ENCODE assay signal across 30 cellular contexts in genomic region chrX:53194308-53194707, GRCh38.
"Had no signal": no experiment of that assay in that cellular context is flagged by ENCODE, and none has a peak within 500 bp of the region (broad histone marks: within the 10 kb centered on the region; RNA-seq: fewer than 3 reads in every experiment).

No MANE protein-coding gene starts in this region.

- H3K9ac ChIP-seq: parathyroid adenoma had no signal

- H3K27me3 ChIP-seq: foreskin keratinocyte, gastroesophageal sphincter, heart left ventricle, hepatocyte, neutrophil, right lobe of liver, stomach, thyroid gland, vagina had no signal

- H3K27ac Mint-ChIP-seq: dendritic cell treated with granulocyte-macrophage colony-stimulating factor and Interleukin-4, amounts not matched to agents 40 ng/mL and 50 ng/mL, for 4 days; endodermal cell; mesothelial cell of epicardium; natural killer cell treated with Interleukin-12 subunit alpha and Interleukin-12 subunit beta and Interleukin-15 and Interleukin-18, amount 100 ng/mL, for 72 hours; progenitor cell of endocrine pancreas had no signal

- H3K9me3 ChIP-seq: gastroesophageal sphincter, heart left ventricle, mucosa of descending colon, neutrophil, right lobe of liver, stomach, thyroid gland, vagina had no signal

- H3K79me2 ChIP-seq: hepatocyte, parathyroid adenoma had no signal

- DNase-seq: effector CD8-positive, alpha-beta T cell; endodermal cell; foreskin keratinocyte; heart left ventricle; kidney; mesenchymal stem cell; mucosa of descending colon; naive B cell; right lobe of liver; small intestine; stimulated activated CD4-positive, alpha-beta T cell treated with anti-CD3 and anti-CD28 coated beads, Interleukin-15, amount 100 ng/mL, for 24 hours; stimulated activated CD4-positive, alpha-beta T cell treated with anti-CD3 and anti-CD28 coated beads, Interleukin-2, amount 100 ng/mL, for 48 hours; stimulated activated naive CD4-positive, alpha-beta T cell treated with Interleukin-2 at 50 U/mL for 16 hours; stomach; thyroid gland; trophoblast cell had no signal

- H3K4me3 Mint-ChIP-seq: dendritic cell treated with granulocyte-macrophage colony-stimulating factor and Interleukin-4, amounts not matched to agents 40 ng/mL and 50 ng/mL, for 4 days; endodermal cell; mesothelial cell of epicardium; naive B cell; natural killer cell treated with Interleukin-12 subunit alpha and Interleukin-12 subunit beta and Interleukin-15 and Interleukin-18, amount 100 ng/mL, for 72 hours; neural crest cell had no signal

- H3K27me3 Mint-ChIP-seq: dendritic cell treated with granulocyte-macrophage colony-stimulating factor and Interleukin-4, amounts not matched to agents 40 ng/mL and 50 ng/mL, for 4 days; naive B cell; natural killer cell treated with Interleukin-12 subunit alpha and Interleukin-12 subunit beta and Interleukin-15 and Interleukin-18, amount 100 ng/mL, for 72 hours; progenitor cell of endocrine pancreas had no signal

- H3K27ac ChIP-seq: epithelial cell of prostate, foreskin keratinocyte, gastroesophageal sphincter, heart left ventricle, hepatocyte, neutrophil, parathyroid adenoma, right lobe of liver, stomach, thyroid gland, vagina had no signal

- H3K9me3 Mint-ChIP-seq: dendritic cell treated with granulocyte-macrophage colony-stimulating factor and Interleukin-4, amounts not matched to agents 40 ng/mL and 50 ng/mL, for 4 days; naive B cell; natural killer cell treated with Interleukin-12 subunit alpha and Interleukin-12 subunit beta and Interleukin-15 and Interleukin-18, amount 100 ng/mL, for 72 hours; neural crest cell had no signal

- H3K4me3 ChIP-seq: gastroesophageal sphincter, heart left ventricle, hepatocyte, lung, mucosa of descending colon, right lobe of liver, stomach, thyroid gland, vagina had no signal

- H3K36me3 Mint-ChIP-seq: natural killer cell treated with Interleukin-12 subunit alpha and Interleukin-12 subunit beta and Interleukin-15 and Interleukin-18, amount 100 ng/mL, for 72 hours had no signal

- H3K4me2 ChIP-seq: hepatocyte had no signal

- H2AFZ ChIP-seq: hepatocyte, parathyroid adenoma had no signal

- H3K4me1 ChIP-seq: foreskin keratinocyte, gastroesophageal sphincter, heart left ventricle, right lobe of liver, stomach, thyroid gland, vagina had no signal

- H3K4me1 Mint-ChIP-seq: mesothelial cell of epicardium, neural crest cell had no signal

- ATAC-seq: esophagus mucosa; foreskin keratinocyte; gastroesophageal sphincter; heart left ventricle; left lobe of liver; mucosa of descending colon; natural killer cell treated with Interleukin-12 subunit alpha and Interleukin-12 subunit beta and Interleukin-15 and Interleukin-18, amount 100 ng/mL, for 72 hours had no signal
